In the genomic region with DNA sequence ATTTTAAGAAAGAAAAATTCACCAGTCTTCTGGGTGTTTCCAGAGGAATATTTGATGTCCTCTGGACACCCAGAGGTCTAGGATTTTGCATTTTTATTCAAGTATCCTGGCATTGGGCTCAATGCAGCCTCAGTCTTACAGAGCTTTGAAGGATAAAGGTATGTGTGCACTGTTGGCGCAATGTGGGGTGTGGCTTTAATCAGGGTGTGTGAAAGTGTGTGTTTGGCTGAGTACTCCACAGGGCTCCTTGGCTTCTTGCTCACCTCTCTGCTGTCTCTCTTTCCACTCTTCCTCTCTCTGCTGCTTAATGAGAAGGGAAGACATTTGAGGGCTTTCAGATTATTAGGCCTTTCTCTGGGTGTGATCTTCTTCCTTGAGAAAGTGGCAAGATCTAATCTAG, we compare ENCODE assay signal across 28 cellular contexts.
"Had no signal": no experiment of that assay in that cellular context is flagged by ENCODE, and none has a peak within 500 bp of the region (broad histone marks: within the 10 kb centered on the region; RNA-seq: fewer than 3 reads in every experiment).

No MANE protein-coding gene starts in this region.

- H3K36me3 ChIP-seq: ascending aorta, breast epithelium, cardiac muscle cell, colonic mucosa, esophagus muscularis mucosa, gastrocnemius medialis had no signal

- H3K4me3 ChIP-seq: ascending aorta, breast epithelium, cardiac muscle cell, colonic mucosa, esophagus muscularis mucosa, gastrocnemius medialis had no signal

- H3K27me3 ChIP-seq: ascending aorta, breast epithelium, cardiac muscle cell, colonic mucosa, gastrocnemius medialis had no signal

- DNase-seq: activated CD4-positive, alpha-beta memory T cell treated with anti-CD3 and anti-CD28 coated beads for 36 hours; activated CD4-positive, alpha-beta T cell treated with anti-CD3 and anti-CD28 coated beads for 36 hours; activated CD4-positive, alpha-beta T cell treated with anti-CD3 and anti-CD28 coated beads, Interleukin-2, amount 10 ng/mL, durations not matched to agents 24 days and 14 days; activated CD4-positive, CD25-positive, alpha-beta regulatory T cell; activated CD4-positive, CD25-positive, alpha-beta regulatory T cell treated with anti-CD3 and anti-CD28 coated beads, Interleukin-2, amount 50 U/mL, for 72 hours; activated CD8-positive, alpha-beta memory T cell treated with anti-CD3 and anti-CD28 coated beads, Interleukin-2, amount 10 ng/mL, durations not matched to agents 7 days and 5 days; activated CD8-positive, alpha-beta memory T cell treated with anti-CD3 and anti-CD28 coated beads, Interleukin-2, amount 50 U/mL, for 4 hours; activated CD8-positive, alpha-beta T cell treated with anti-CD3 and anti-CD28 coated beads, Interleukin-2, amount 10 ng/mL, durations not matched to agents 7 days and 5 days; activated gamma-delta T cell; activated naive CD4-positive, alpha-beta T cell; activated naive CD4-positive, alpha-beta T cell treated with anti-CD3 and anti-CD28 coated beads, Interleukin-2, amount 10 ng/mL, durations not matched to agents 7 days and 5 days; activated naive CD8-positive, alpha-beta T cell treated with anti-CD3 and anti-CD28 coated beads, Interleukin-2, amount 10 ng/mL, durations not matched to agents 7 days and 5 days; activated T-cell treated with anti-CD3 and anti-CD28 coated beads, Interleukin-2, amount 50 U/mL, for 1 hour; activated T-cell treated with anti-CD3 and anti-CD28 coated beads, Interleukin-2, amount 50 U/mL, for 48 hours; central memory CD4-positive, alpha-beta T cell; cerebellar nuclear complex; colonic mucosa; effector CD8-positive, alpha-beta T cell; foreskin keratinocyte; gastrocnemius medialis; T-helper 2 cell had no signal

- H3K9me3 ChIP-seq: ascending aorta, breast epithelium, colonic mucosa, gastrocnemius medialis had no signal

- H3K4me1 ChIP-seq: ascending aorta, breast epithelium, colonic mucosa, esophagus muscularis mucosa, foreskin keratinocyte, gastrocnemius medialis had no signal

- ATAC-seq: activated CD4-positive, alpha-beta T cell treated with anti-CD3 and anti-CD28 coated beads for 36 hours; activated CD8-positive, alpha-beta memory T cell treated with anti-CD3 and anti-CD28 coated beads, Interleukin-2, amount 10 ng/mL, durations not matched to agents 7 days and 5 days; activated CD8-positive, alpha-beta T cell treated with anti-CD3 and anti-CD28 coated beads, Interleukin-2, amount 10 ng/mL, durations not matched to agents 7 days and 5 days; activated naive CD4-positive, alpha-beta T cell treated with anti-CD3 and anti-CD28 coated beads, Interleukin-2, amount 50 U/mL, for 72 hours; foreskin keratinocyte; gastrocnemius medialis had no signal

- FAIRE-seq: endometrium, endothelial cell of umbilical vein had no signal

- H3K27ac ChIP-seq: ascending aorta, breast epithelium, cardiac muscle cell, colonic mucosa, esophagus muscularis mucosa, foreskin keratinocyte, gastrocnemius medialis had no signal
